ENCODE assay signal across 22 cellular contexts in the genomic region with DNA sequence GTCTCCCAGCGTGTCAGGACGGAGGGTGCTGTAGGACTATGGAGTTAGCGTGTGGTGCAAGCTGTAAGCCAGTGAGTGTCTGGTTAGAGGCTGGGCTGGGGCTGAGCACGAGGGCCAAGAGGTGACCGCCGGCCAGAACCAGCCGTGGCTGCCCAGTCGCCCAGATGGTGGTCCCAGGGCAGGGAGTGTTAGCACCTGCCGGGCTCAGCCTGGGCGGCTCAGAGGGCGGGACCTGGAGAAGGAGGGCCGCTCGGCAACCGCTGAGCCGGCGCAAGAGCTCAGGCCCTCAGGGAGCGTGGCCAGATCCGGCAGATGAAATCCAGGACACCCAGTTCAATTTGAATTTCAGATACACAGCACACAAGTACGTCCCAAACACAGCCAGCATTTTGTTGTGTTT.
DNase-seq lines count a peak whose midpoint lies in the region; ATAC-seq and TF ChIP-seq lines count a peak whose summit lies in the region.
"Had no signal": no experiment of that assay in that cellular context is flagged by ENCODE, and none has a peak within 500 bp of the region (broad histone marks: within the 10 kb centered on the region; RNA-seq: fewer than 3 reads in every experiment).

No MANE protein-coding gene starts in this region.

- no peaks in the 10 kb centered on the region for H3K27me3 ChIP-seq in cardiac muscle cell
- H3K27me3 ChIP-seq in layer of hippocampus (ENCODE audit: control insufficient read depth, insufficient read depth, low read length), result peaks cover 4% of the 10 kb centered on the region
- H3K27me3 ChIP-seq in tibial nerve, result peaks cover 0 to 29% of the 10 kb centered on the region in 2 donors
- H3K27me3 ChIP-seq in lower lobe of right lung (ENCODE audit: low read depth), result peaks cover 25% of the 10 kb centered on the region
- H3K27me3 ChIP-seq in aorta (ENCODE audit: control insufficient read depth in 1 of 2, insufficient read depth in 2 of 2, low read length in 1 of 2), result no peaks in the 10 kb centered on the region
- H3K27me3 ChIP-seq: MG63, Peyer's patch had no signal

- H3K27ac ChIP-seq in cardiac muscle cell, result peak overlapping the region; percentile 48
- H3K27ac ChIP-seq in coronary artery, result peak overlapping the region; percentile 64 to 77
- H3K27ac ChIP-seq in layer of hippocampus (ENCODE audit: low read depth, low read length), result peak overlapping the region; percentile 62
- H3K27ac ChIP-seq in tibial nerve, result peak overlapping the region in 3 of 4 donors; percentile 36 to 76 (median 56)
- H3K27ac ChIP-seq in lower lobe of right lung, result no peak overlapping the region
- peak overlapping the region in 1 of 2 donors; percentile 27 for H3K27ac ChIP-seq in aorta (ENCODE audit: low read depth in 1 of 2, low read length in 2 of 2)
- H3K27ac ChIP-seq: A549, GM23248, Peyer's patch had no signal

- H3K9me3 ChIP-seq in cardiac muscle cell (ENCODE audit: low read depth) (no peaks in the 10 kb centered on the region), tibial nerve (no peaks in the 10 kb centered on the region), lower lobe of right lung (no peaks in the 10 kb centered on the region), aorta (ENCODE audit: control insufficient read depth, low read length) (no peaks in the 10 kb centered on the region)
- H3K9me3 ChIP-seq: A549, MG63, Peyer's patch had no signal

- no peak for TF ChIP-seq EP300 in tibial nerve (IDR thresholded peaks at IDR 0.05)

- TF ChIP-seq CTCF in cardiac muscle cell (IDR thresholded peaks at IDR 0.05; ENCODE audit: low read depth, low read length), result no peak
- TF ChIP-seq CTCF in coronary artery (IDR thresholded peaks at IDR 0.05), result no peak
- TF ChIP-seq CTCF in tibial nerve (IDR thresholded peaks at IDR 0.05), result no peak
- TF ChIP-seq CTCF in lower lobe of right lung (IDR thresholded peaks at IDR 0.05), result no peak

- H3K36me3 ChIP-seq in cardiac muscle cell (no peaks in the 10 kb centered on the region), tibial nerve (no peaks in the 10 kb centered on the region), lower lobe of right lung (no peaks in the 10 kb centered on the region), aorta (ENCODE audit: control insufficient read depth in 1 of 2, insufficient read depth in 2 of 2, low read length in 1 of 2) (no peaks in the 10 kb centered on the region)
- H3K36me3 ChIP-seq: MG63, Peyer's patch had no signal

- 60 to 69% methylated on average over 17 to 19 of the region's 19 CpGs for WGBS in tibial nerve, 2 donors
- 70 to 82% methylated on average over 19 of the region's 19 CpGs for WGBS in aorta, 2 donors

- intact Hi-C loops in left cardiac atrium (cut with DNase I) (no loop called here), lower lobe of right lung (cut with DNase I) (no loop called here), aorta (cut with DNase I) (no loop called here)

- no peak for TF ChIP-seq POLR2A in tibial nerve (IDR thresholded peaks at IDR 0.05)

- no peaks in the 10 kb centered on the region for H3K4me1 ChIP-seq in cardiac muscle cell (ENCODE audit: low read depth)
- peaks cover 0 to 53% (median 10%) of the 10 kb centered on the region in 4 donors for H3K4me1 ChIP-seq in tibial nerve
- no peaks in the 10 kb centered on the region for H3K4me1 ChIP-seq in lower lobe of right lung
- no peaks in the 10 kb centered on the region for H3K4me1 ChIP-seq in aorta (ENCODE audit: control insufficient read depth in 1 of 2, insufficient read depth in 2 of 2, low read length in 2 of 2)
- H3K4me1 ChIP-seq: A549, Peyer's patch had no signal

- ATAC-seq in left cardiac atrium (no peak), HG03280 (IDR thresholded peaks at IDR 0.05; ENCODE audit: unreplicated experiment) (no peak), lower lobe of right lung (no peak), aorta (ENCODE audit: low FRiP score) (no peak)
- ATAC-seq: A549 had no signal

- H3K4me3 ChIP-seq in cardiac muscle cell (no peak overlapping the region), coronary artery (no peak overlapping the region), tibial nerve (no peak overlapping the region), lower lobe of right lung (no peak overlapping the region), aorta (ENCODE audit: low read length in 2 of 2) (no peak overlapping the region)
- H3K4me3 ChIP-seq: A549, GM23248, MG63, Peyer's patch had no signal

- DNase-seq in cardiac muscle cell (ENCODE audit: low read depth in 1 of 2, low spot score in 1 of 2) (no peak), left cardiac atrium (no peak), coronary artery (ENCODE audit: low spot score) (no peak), tibial nerve (ENCODE audit: low spot score in 2 of 2) (no peak), lower lobe of right lung (no peak), aorta (no peak)
- DNase-seq: CD4-positive, alpha-beta T cell; DND-41; GF-D8; GM23248; HFFc6; MG63; NCI-H1092 treated with DMSO at 0.1 percent for 48 hours; NCI-H1694; NCI-H2171; NCI-H446 treated with DMSO at 0.1 percent for 48 hours; NCI-H774; Peyer's patch; SHP77 treated with DMSO at 0.1 percent for 48 hours had no signal
